16 cellular contexts compared by ENCODE assay signal in genomic region chr14:70902186-70902585, GRCh38. TPM values are rescaled to one million over a fixed set of nuclear protein-coding genes. Genes with fewer than 3 reads are reported as not detected.
DNase-seq lines count a peak whose midpoint lies in the region; ATAC-seq and TF ChIP-seq lines count a peak whose summit lies in the region.
"Had no signal": no experiment of that assay in that cellular context is flagged by ENCODE, and none has a peak within 500 bp of the region (broad histone marks: within the 10 kb centered on the region; RNA-seq: fewer than 3 reads in every experiment).

No MANE protein-coding gene starts in this region.

- peak overlapping the region; percentile 32 for H3K27ac ChIP-seq in neutrophil
- H3K27ac ChIP-seq in naive thymus-derived CD4-positive, alpha-beta T cell (ENCODE audit: low read depth, low read length) = no peak overlapping the region

- H3K27me3 ChIP-seq in neutrophil = no peaks in the 10 kb centered on the region
- H3K27me3 ChIP-seq in naive thymus-derived CD4-positive, alpha-beta T cell (ENCODE audit: control insufficient read depth in 2 of 2, insufficient read depth in 2 of 2, low read length in 2 of 2) = no peaks in the 10 kb centered on the region
- H3K27me3 ChIP-seq: MG63 had no signal

- peaks cover 2% of the 10 kb centered on the region for H3K27me3 Mint-ChIP-seq in activated CD4-positive, alpha-beta T cell treated with anti-CD3 and anti-CD28 coated beads for 36 hours
- H3K27me3 Mint-ChIP-seq in natural killer cell treated with Interleukin-12 subunit alpha and Interleukin-12 subunit beta and Interleukin-15 and Interleukin-18, amount 100 ng/mL, for 72 hours = peaks cover 0 to 9% of the 10 kb centered on the region in 2 donors
- peaks cover 6 to 12% of the 10 kb centered on the region in 2 donors for H3K27me3 Mint-ChIP-seq in natural killer cell (ENCODE audit: low read depth in 2 of 2)
- peaks cover 0 to 5% (median 0%) of the 10 kb centered on the region in 5 donors for H3K27me3 Mint-ChIP-seq in naive thymus-derived CD4-positive, alpha-beta T cell

- H3K27ac Mint-ChIP-seq in activated CD4-positive, alpha-beta T cell treated with anti-CD3 and anti-CD28 coated beads for 36 hours = peak overlapping the region; percentile 49
- peak overlapping the region in 1 of 2 donors; percentile 38 for H3K27ac Mint-ChIP-seq in natural killer cell treated with Interleukin-12 subunit alpha and Interleukin-12 subunit beta and Interleukin-15 and Interleukin-18, amount 100 ng/mL, for 72 hours
- H3K27ac Mint-ChIP-seq in natural killer cell = no peak overlapping the region
- peak overlapping the region in 1 of 9 donors; percentile 97 for H3K27ac Mint-ChIP-seq in naive thymus-derived CD4-positive, alpha-beta T cell
- H3K27ac Mint-ChIP-seq: CD8-positive, alpha-beta T cell; H9 had no signal

- H3K4me3 Mint-ChIP-seq in activated CD4-positive, alpha-beta T cell treated with anti-CD3 and anti-CD28 coated beads for 36 hours = no peak overlapping the region
- H3K4me3 Mint-ChIP-seq in natural killer cell treated with Interleukin-12 subunit alpha and Interleukin-12 subunit beta and Interleukin-15 and Interleukin-18, amount 100 ng/mL, for 72 hours = peak overlapping the region; percentile 29
- H3K4me3 Mint-ChIP-seq in natural killer cell = no peak overlapping the region
- no peak overlapping the region for H3K4me3 Mint-ChIP-seq in naive thymus-derived CD4-positive, alpha-beta T cell
- H3K4me3 Mint-ChIP-seq: CD8-positive, alpha-beta T cell; H9 had no signal

- no peaks in the 10 kb centered on the region for H3K36me3 ChIP-seq in neutrophil
- H3K36me3 ChIP-seq in naive thymus-derived CD4-positive, alpha-beta T cell (ENCODE audit: control insufficient read depth in 2 of 3, insufficient read depth in 3 of 3, low read length in 3 of 3) = no peaks in the 10 kb centered on the region
- H3K36me3 ChIP-seq: MG63 had no signal

- no peak overlapping the region for H3K4me3 ChIP-seq in neutrophil (ENCODE audit: low read depth in 1 of 2, low read length in 1 of 2)
- H3K4me3 ChIP-seq in naive thymus-derived CD4-positive, alpha-beta T cell (ENCODE audit: low read length) = no peak overlapping the region
- H3K4me3 ChIP-seq: MG63 had no signal

- POLR2A ChIA-PET in activated CD4-positive, alpha-beta T cell treated with anti-CD3 and anti-CD28 coated beads for 36 hours (lab: Charles Lee) = interaction anchor here (0.6 to 2.9 kb wide), 2 partner anchors 15 to 77 kb away, joined by 4 to 30 read pairs; no protein-coding TSS in a partner anchor
- POLR2A ChIA-PET in naive thymus-derived CD4-positive, alpha-beta T cell (lab: Charles Lee) = interaction anchor here (0.6 to 1.3 kb wide), 4 partner anchors 16 to 73 kb away, joined by 3 to 5 read pairs (median 3); no protein-coding TSS in a partner anchor

- H3K9me3 Mint-ChIP-seq in activated CD4-positive, alpha-beta T cell treated with anti-CD3 and anti-CD28 coated beads for 36 hours (ENCODE audit: low read depth) = no peaks in the 10 kb centered on the region
- H3K9me3 Mint-ChIP-seq in natural killer cell treated with Interleukin-12 subunit alpha and Interleukin-12 subunit beta and Interleukin-15 and Interleukin-18, amount 100 ng/mL, for 72 hours = no peaks in the 10 kb centered on the region
- no peaks in the 10 kb centered on the region for H3K9me3 Mint-ChIP-seq in natural killer cell
- no peaks in the 10 kb centered on the region for H3K9me3 Mint-ChIP-seq in naive thymus-derived CD4-positive, alpha-beta T cell
- H3K9me3 Mint-ChIP-seq: CD8-positive, alpha-beta T cell; H9 had no signal

- H3K9me3 ChIP-seq in neutrophil = no peaks in the 10 kb centered on the region
- no peaks in the 10 kb centered on the region for H3K9me3 ChIP-seq in naive thymus-derived CD4-positive, alpha-beta T cell (ENCODE audit: control insufficient read depth in 2 of 3, low read length in 3 of 3)
- H3K9me3 ChIP-seq: MG63 had no signal

- peaks cover 31 to 41% of the 10 kb centered on the region in 2 experiments for H3K4me1 ChIP-seq in neutrophil (ENCODE audit: control insufficient read depth in 1 of 2, insufficient read depth in 1 of 2, low read depth in 1 of 2, low read length in 1 of 2)
- H3K4me1 ChIP-seq in naive thymus-derived CD4-positive, alpha-beta T cell (ENCODE audit: control insufficient read depth in 2 of 2, insufficient read depth in 2 of 2, low read length in 2 of 2) = peaks cover 9 to 16% of the 10 kb centered on the region in 2 donors

- CTCF ChIA-PET in activated CD4-positive, alpha-beta T cell treated with anti-CD3 and anti-CD28 coated beads for 36 hours (lab: Charles Lee) = interaction anchor here (0.6 to 14.4 kb wide), 12 partner anchors 8 to 1136 kb away, joined by 3 to 173 read pairs (median 3); no protein-coding TSS in a partner anchor
- CTCF ChIA-PET in naive thymus-derived CD4-positive, alpha-beta T cell (lab: Charles Lee) = interaction anchor here (1.0 to 1.3 kb wide), 6 partner anchors 30 to 81 kb away, joined by 3 to 7 read pairs (median 4); no protein-coding TSS in a partner anchor

- TF ChIP-seq CTCF in natural killer cell (IDR thresholded peaks at IDR 0.05) = no peak
- no peak for TF ChIP-seq CTCF in neutrophil (IDR thresholded peaks at IDR 0.05)

- DNase-seq in activated CD4-positive, alpha-beta T cell treated with anti-CD3 and anti-CD28 coated beads for 36 hours = no peak
- DNase-seq in activated CD4-positive, alpha-beta T cell treated with anti-CD3 and anti-CD28 coated beads for 48 hours = no peak
- no peak for DNase-seq in natural killer cell treated with Interleukin-12 subunit alpha and Interleukin-12 subunit beta and Interleukin-15 and Interleukin-18, amount 100 ng/mL, for 72 hours (ENCODE audit: low spot score)
- DNase-seq in natural killer cell (no peak), NCI-H446 treated with DMSO at 0.1 percent for 48 hours (lab: John Stamatoyannopoulos, UW) (no peak), NCI-H82 treated with DMSO at 0.1 percent for 48 hours (lab: John Stamatoyannopoulos, UW; ENCODE audit: unreplicated experiment) (no peak)
- no peak for DNase-seq in naive thymus-derived CD4-positive, alpha-beta T cell
- DNase-seq: CD8-positive, alpha-beta T cell; H9; IMR-90; Karpas-422; MG63; NCI-H1092 treated with DMSO at 0.1 percent for 48 hours; NCI-H2081 treated with DMSO at 0.1 percent for 48 hours; NCI-H510A treated with DMSO at 0.1 percent for 48 hours had no signal

- H3K36me3 Mint-ChIP-seq in activated CD4-positive, alpha-beta T cell treated with anti-CD3 and anti-CD28 coated beads for 36 hours (ENCODE audit: low read depth) = no peaks in the 10 kb centered on the region
- no peaks in the 10 kb centered on the region for H3K36me3 Mint-ChIP-seq in natural killer cell treated with Interleukin-12 subunit alpha and Interleukin-12 subunit beta and Interleukin-15 and Interleukin-18, amount 100 ng/mL, for 72 hours
- no peaks in the 10 kb centered on the region for H3K36me3 Mint-ChIP-seq in natural killer cell
- H3K36me3 Mint-ChIP-seq in naive thymus-derived CD4-positive, alpha-beta T cell = peaks cover 0 to 5% (median 0%) of the 10 kb centered on the region in 5 donors
- H3K36me3 Mint-ChIP-seq: CD8-positive, alpha-beta T cell had no signal

- peak; percentile 59 for ATAC-seq in activated CD4-positive, alpha-beta T cell treated with anti-CD3 and anti-CD28 coated beads for 36 hours
- peak in 1 of 2 donors; percentile 62 for ATAC-seq in natural killer cell treated with Interleukin-12 subunit alpha and Interleukin-12 subunit beta and Interleukin-15 and Interleukin-18, amount 100 ng/mL, for 72 hours
- ATAC-seq in natural killer cell = no peak
- ATAC-seq in naive thymus-derived CD4-positive, alpha-beta T cell = no peak
- ATAC-seq: CD8-positive, alpha-beta T cell had no signal

- peaks cover 65% of the 10 kb centered on the region for H3K4me1 Mint-ChIP-seq in activated CD4-positive, alpha-beta T cell treated with anti-CD3 and anti-CD28 coated beads for 36 hours
- H3K4me1 Mint-ChIP-seq in natural killer cell treated with Interleukin-12 subunit alpha and Interleukin-12 subunit beta and Interleukin-15 and Interleukin-18, amount 100 ng/mL, for 72 hours (ENCODE audit: low read depth in 2 of 2) = peaks cover 13 to 45% of the 10 kb centered on the region in 2 donors
- peaks cover 9 to 16% of the 10 kb centered on the region in 2 donors for H3K4me1 Mint-ChIP-seq in natural killer cell
- H3K4me1 Mint-ChIP-seq in naive thymus-derived CD4-positive, alpha-beta T cell = peaks cover 22 to 64% (median 44%) of the 10 kb centered on the region in 7 donors

- intact Hi-C loops in activated CD4-positive, alpha-beta T cell treated with anti-CD3 and anti-CD28 coated beads for 36 hours (cut with DNase I, micrococcal nuclease) = loop anchor here (1.0 to 10.0 kb wide), 4 partner anchors 15 to 1277 kb away; no protein-coding TSS in a partner anchor
- intact Hi-C loops in natural killer cell (cut with micrococcal nuclease) = no loop called here
- intact Hi-C loops in naive thymus-derived CD4-positive, alpha-beta T cell (cut with micrococcal nuclease) = loop anchor here in 1 of 2 donors (10.0 kb wide), 1 partner anchor 423 kb away; the partner anchor contains the start of gene SIPA1L1

RNA-seq across cellular contexts. Expression of gene PCNX1, which starts 5.1 kb away (rescaled TPM):
- total RNA-seq in activated CD4-positive, alpha-beta T cell treated with anti-CD3 and anti-CD28 coated beads for 36 hours = 10 to 100 TPM; 38.4 to 57.9 TPM
- 100 to 1,000 TPM in 1 of 2 donors, 10 to 100 TPM in 1; 81.7 to 156 TPM for total RNA-seq in natural killer cell treated with Interleukin-12 subunit alpha and Interleukin-12 subunit beta and Interleukin-15 and Interleukin-18, amount 100 ng/mL, for 72 hours
- total RNA-seq in natural killer cell = 100 to 1,000 TPM in 2 of 3 donors, 10 to 100 TPM in 1; 79.8 to 124 (median 119) TPM
- total RNA-seq in naive thymus-derived CD4-positive, alpha-beta T cell = 100 to 1,000 TPM in 4 of 5 experiments, 10 to 100 TPM in 1; 80.8 to 114 (median 112) TPM
- polyA plus RNA-seq in naive thymus-derived CD4-positive, alpha-beta T cell = 10 to 100 TPM; 11.2 to 12.2 TPM
